Comparison of ENCODE assay signal across 10 cellular contexts in the genomic region with DNA sequence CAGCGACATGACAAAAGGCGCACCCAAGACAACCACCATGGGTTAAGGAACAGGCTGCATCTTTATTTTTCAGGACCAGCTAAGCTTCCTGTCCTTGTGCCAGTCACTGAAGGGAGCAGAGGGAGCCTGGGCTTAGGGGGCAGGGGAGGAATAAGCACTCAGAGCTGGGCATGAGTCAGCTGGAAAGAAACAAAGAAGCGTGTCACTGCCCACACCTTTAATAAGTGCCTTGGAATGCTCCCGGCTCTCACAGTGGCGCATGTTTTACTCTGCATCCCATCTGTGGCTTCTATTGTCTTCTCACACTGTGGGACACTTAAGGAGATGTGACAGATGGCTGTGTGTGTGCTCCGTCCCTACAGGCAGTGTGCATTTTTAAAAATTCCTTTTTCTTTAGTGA.
DNase-seq lines count a peak whose midpoint lies in the region; ATAC-seq, FAIRE-seq and TF ChIP-seq lines count a peak whose summit lies in the region.
"Had no signal": no experiment of that assay in that cellular context is flagged by ENCODE, and none has a peak within 500 bp of the region (broad histone marks: within the 10 kb centered on the region; RNA-seq: fewer than 3 reads in every experiment).

No MANE protein-coding gene starts in this region.

- no peaks in the 10 kb centered on the region for H3K27me3 Mint-ChIP-seq in activated T-helper 2 cell treated with anti-CD3 and anti-CD28 coated beads, Interferon-gamma antibody, Interleukin-2, Interleukin-4, amounts not matched to agents 10 μg/mL and 5 μg/mL and 100 μg/mL, durations not matched to agents 14 hours and 24 hours and 36 hours (ENCODE audit: low read depth)
- H3K27me3 Mint-ChIP-seq: activated naive CD4-positive, alpha-beta T cell treated with anti-CD3 and anti-CD28 coated beads, Interleukin-2, amount 50 U/mL, for 24 hours had no signal

- peak; percentile 90 for DNase-seq in Daoy (ENCODE audit: low read depth)
- peak; percentile 83 to 92 for DNase-seq in NCI-H524 (lab: John Stamatoyannopoulos, UW)
- DNase-seq in cerebellum (ENCODE audit: low spot score), result peak; percentile 71
- DNase-seq in non-pigmented ciliary epithelial cell (ENCODE audit: low read depth), result peak; percentile 32
- DNase-seq in gastrocnemius medialis, result no peak
- DNase-seq in GM12892 (ENCODE audit: insufficient read length), result no peak
- no peak for DNase-seq in activated T-helper 2 cell treated with anti-CD3 and anti-CD28 coated beads, Interferon-gamma antibody, Interleukin-2, Interleukin-4, amounts not matched to agents 10 μg/mL and 5 μg/mL and 100 μg/mL, durations not matched to agents 14 hours and 24 hours and 36 hours (ENCODE audit: low spot score)
- no peak for DNase-seq in GM19239 (ENCODE audit: insufficient read length, low spot score)
- DNase-seq: COR-L47 had no signal

- H3K9me3 ChIP-seq in gastrocnemius medialis, result no peaks in the 10 kb centered on the region

- FAIRE-seq in GM12892 (lab: Jason Lieb, UNC), result no peak
- FAIRE-seq in GM19239 (lab: Jason Lieb, UNC), result no peak

- intact Hi-C loops in gastrocnemius medialis (cut with DNase I; ENCODE audit: low total_unique reads), result no loop called here
- intact Hi-C loops in activated T-helper 2 cell treated with anti-CD3 and anti-CD28 coated beads, Interferon-gamma antibody, Interleukin-2, Interleukin-4, amounts not matched to agents 10 μg/mL and 5 μg/mL and 100 μg/mL, durations not matched to agents 14 hours and 24 hours and 36 hours (cut with micrococcal nuclease), result no loop called here

- no peak overlapping the region for H3K27ac Mint-ChIP-seq in activated T-helper 2 cell treated with anti-CD3 and anti-CD28 coated beads, Interferon-gamma antibody, Interleukin-2, Interleukin-4, amounts not matched to agents 10 μg/mL and 5 μg/mL and 100 μg/mL, durations not matched to agents 14 hours and 24 hours and 36 hours
- H3K27ac Mint-ChIP-seq: activated naive CD4-positive, alpha-beta T cell treated with anti-CD3 and anti-CD28 coated beads, Interleukin-2, amount 50 U/mL, for 24 hours had no signal

- TF ChIP-seq POLR2A in gastrocnemius medialis (IDR thresholded peaks at IDR 0.05), result no peak
- no peak for TF ChIP-seq POLR2A in GM12892 (IDR thresholded peaks at IDR 0.05; ENCODE audit: low read depth, low read length)

- H3K27me3 ChIP-seq in gastrocnemius medialis, result no peaks in the 10 kb centered on the region

- no peaks in the 10 kb centered on the region for H3K36me3 Mint-ChIP-seq in activated T-helper 2 cell treated with anti-CD3 and anti-CD28 coated beads, Interferon-gamma antibody, Interleukin-2, Interleukin-4, amounts not matched to agents 10 μg/mL and 5 μg/mL and 100 μg/mL, durations not matched to agents 14 hours and 24 hours and 36 hours (ENCODE audit: low read depth)
- H3K36me3 Mint-ChIP-seq: activated naive CD4-positive, alpha-beta T cell treated with anti-CD3 and anti-CD28 coated beads, Interleukin-2, amount 50 U/mL, for 24 hours had no signal

- H3K4me1 ChIP-seq in gastrocnemius medialis, result no peaks in the 10 kb centered on the region

- H3K4me1 Mint-ChIP-seq in activated T-helper 2 cell treated with anti-CD3 and anti-CD28 coated beads, Interferon-gamma antibody, Interleukin-2, Interleukin-4, amounts not matched to agents 10 μg/mL and 5 μg/mL and 100 μg/mL, durations not matched to agents 14 hours and 24 hours and 36 hours (ENCODE audit: low read depth), result no peaks in the 10 kb centered on the region
- H3K4me1 Mint-ChIP-seq: activated naive CD4-positive, alpha-beta T cell treated with anti-CD3 and anti-CD28 coated beads, Interleukin-2, amount 50 U/mL, for 24 hours had no signal

- no peaks in the 10 kb centered on the region for H3K9me3 Mint-ChIP-seq in activated T-helper 2 cell treated with anti-CD3 and anti-CD28 coated beads, Interferon-gamma antibody, Interleukin-2, Interleukin-4, amounts not matched to agents 10 μg/mL and 5 μg/mL and 100 μg/mL, durations not matched to agents 14 hours and 24 hours and 36 hours
- H3K9me3 Mint-ChIP-seq: activated naive CD4-positive, alpha-beta T cell treated with anti-CD3 and anti-CD28 coated beads, Interleukin-2, amount 50 U/mL, for 24 hours had no signal

- H3K4me3 Mint-ChIP-seq in activated T-helper 2 cell treated with anti-CD3 and anti-CD28 coated beads, Interferon-gamma antibody, Interleukin-2, Interleukin-4, amounts not matched to agents 10 μg/mL and 5 μg/mL and 100 μg/mL, durations not matched to agents 14 hours and 24 hours and 36 hours (ENCODE audit: low read depth), result no peak overlapping the region
- H3K4me3 Mint-ChIP-seq: activated naive CD4-positive, alpha-beta T cell treated with anti-CD3 and anti-CD28 coated beads, Interleukin-2, amount 50 U/mL, for 24 hours had no signal

- no peak overlapping the region for H3K4me3 ChIP-seq in gastrocnemius medialis

- no peak overlapping the region for H3K27ac ChIP-seq in gastrocnemius medialis

- in situ Hi-C loops in gastrocnemius medialis (cut with MboI; ENCODE audit: low sequenced_read_pairs in 4 of 4), result no loop called here

- no peak for TF ChIP-seq CTCF in gastrocnemius medialis (IDR thresholded peaks at IDR 0.05 in 4 of 5, conservative IDR thresholded peaks at IDR 0.05 in 1 of 5)

- no peak for ATAC-seq in gastrocnemius medialis

- H3K36me3 ChIP-seq in gastrocnemius medialis, result no peaks in the 10 kb centered on the region

Comparison
In these comparisons a context has a peak if more than half of its experiments do, and no peak if none do; other contexts are left out.
1. DNase-seq: peak in Daoy (single experiment), NCI-H524 (2 of 2), cerebellum (single experiment) and non-pigmented ciliary epithelial cell (single experiment); none in gastrocnemius medialis (0 of 2), GM12892 (single experiment), activated T-helper 2 cell treated with anti-CD3 and anti-CD28 coated beads, Interferon-gamma antibody, Interleukin-2, Interleukin-4, amounts not matched to agents 10 μg/mL and 5 μg/mL and 100 μg/mL, durations not matched to agents 14 hours and 24 hours and 36 hours (single experiment) and GM19239 (single experiment).